In genomic region chr20:34389206-34389953, GRCh38 we compare ENCODE assay signal across 17 cellular contexts. TPM values are rescaled to one million over a fixed set of nuclear protein-coding genes. Genes with fewer than 3 reads are reported as not detected.
DNase-seq lines count a peak whose midpoint lies in the region; ATAC-seq, FAIRE-seq and TF ChIP-seq lines count a peak whose summit lies in the region.
"Had no signal": no experiment of that assay in that cellular context is flagged by ENCODE, and none has a peak within 500 bp of the region (broad histone marks: within the 10 kb centered on the region; RNA-seq: fewer than 3 reads in every experiment).

No MANE protein-coding gene starts in this region.

- H3K9me1 ChIP-seq in keratinocyte (ENCODE audit: control insufficient read depth, extremely low read depth, insufficient read depth, low read length), result no peaks in the 10 kb centered on the region

- FAIRE-seq in keratinocyte (lab: Jason Lieb, UNC) (no peak), RCC 7860 (lab: Jason Lieb, UNC) (no peak)
- FAIRE-seq: G401.6, HTR-8/SVneo had no signal

- in situ Hi-C loops in HAP-1 (cut with MboI; ENCODE audit: low sequenced_read_pairs), result no loop called here

- H3K27me3 Mint-ChIP-seq in T-helper 17 cell, result no peaks in the 10 kb centered on the region

- peak overlapping the region; percentile 4 for H3K4me2 ChIP-seq in keratinocyte (ENCODE audit: control insufficient read depth, extremely low read depth, insufficient read depth, low read depth, low read length)

- H3K27ac ChIP-seq in keratinocyte (ENCODE audit: control insufficient read depth, insufficient read depth, low read length), result peak overlapping the region; percentile 48
- H3K27ac ChIP-seq: SJCRH30 had no signal

- H2AFZ ChIP-seq in keratinocyte (ENCODE audit: control insufficient read depth, low read length), result no peak overlapping the region

- H4K20me1 ChIP-seq in keratinocyte (ENCODE audit: control insufficient read depth, extremely low read depth, insufficient read depth, low read length), result peaks cover 12% of the 10 kb centered on the region

- H3K27me3 ChIP-seq in HAP-1 (ENCODE audit: low read depth) (no peaks in the 10 kb centered on the region), keratinocyte (ENCODE audit: control insufficient read depth, extremely low read depth, insufficient read depth, low read length) (no peaks in the 10 kb centered on the region)
- H3K27me3 ChIP-seq: SJCRH30, stomach had no signal

- peaks cover 88% of the 10 kb centered on the region for H3K79me2 ChIP-seq in keratinocyte (ENCODE audit: control insufficient read depth, insufficient read depth, low read length)

- H3K4me1 ChIP-seq in HAP-1 (peaks cover 26% of the 10 kb centered on the region), keratinocyte (ENCODE audit: control insufficient read depth, extremely low read depth, insufficient read depth, low read length) (peaks cover 47% of the 10 kb centered on the region)

- no peak overlapping the region for H3K4me3 Mint-ChIP-seq in T-helper 17 cell

- H3K9me3 ChIP-seq in HAP-1 (no peaks in the 10 kb centered on the region), T-helper 17 cell (ENCODE audit: control insufficient read depth, low read length, poor library complexity, severe bottlenecking) (no peaks in the 10 kb centered on the region), keratinocyte (ENCODE audit: control insufficient read depth, low read depth, low read length) (no peaks in the 10 kb centered on the region)
- H3K9me3 ChIP-seq: SJCRH30, stomach had no signal

- H3K27ac Mint-ChIP-seq in T-helper 17 cell, result peak overlapping the region; percentile 24

- ATAC-seq in T-helper 17 cell (no peak), HG02798 (IDR thresholded peaks at IDR 0.05; ENCODE audit: poor library complexity, unreplicated experiment) (no peak)
- ATAC-seq: activated naive CD4-positive, alpha-beta T cell treated with anti-CD3 and anti-CD28 coated beads, Interleukin-2, amount 50 U/mL, for 72 hours had no signal

- no peak for TF ChIP-seq CTCF in keratinocyte (optimal IDR thresholded peaks at IDR 0.05 in 1 of 3, IDR thresholded peaks at IDR 0.05 in 1 of 3, conservative IDR thresholded peaks at IDR 0.05 in 1 of 3; ENCODE audit: extremely low read depth in 1 of 3, insufficient read depth in 2 of 3, low read length in 3 of 3)

- H3K4me1 Mint-ChIP-seq in T-helper 17 cell, result peaks cover 27% of the 10 kb centered on the region

- DNase-seq in NCI-H2029 treated with DMSO at 0.1 percent for 48 hours (lab: John Stamatoyannopoulos, UW) (peak; percentile 4), NCI-H2029 (lab: John Stamatoyannopoulos, UW) (no peak), HAP-1 (ENCODE audit: low spot score in 2 of 2) (peak; percentile 50 to 76), T-helper 17 cell (no peak), keratinocyte (ENCODE audit: low read depth, low spot score) (no peak), GM03348 (ENCODE audit: low spot score) (no peak), RCC 7860 (ENCODE audit: low spot score) (no peak)
- DNase-seq: activated CD4-positive, alpha-beta T cell treated with anti-CD3 and anti-CD28 coated beads for 4 hours; NCI-H2171; stimulated activated CD4-positive, alpha-beta T cell treated with anti-CD3 and anti-CD28 coated beads, Interleukin-2, amount 100 ng/mL, for 24 hours; stomach had no signal

- H3K36me3 Mint-ChIP-seq in T-helper 17 cell (ENCODE audit: low read depth), result peaks cover 4% of the 10 kb centered on the region

- H3K4me3 ChIP-seq in HAP-1, result no peak overlapping the region
- no peak overlapping the region for H3K4me3 ChIP-seq in keratinocyte (ENCODE audit: control insufficient read depth in 2 of 3, extremely low read depth in 1 of 3, insufficient read depth in 2 of 3, low read depth in 1 of 3, low read length in 3 of 3)
- H3K4me3 ChIP-seq: lung, SJCRH30, stomach had no signal

- dilution Hi-C loops in keratinocyte (cut with MboI; ENCODE audit: extremely low pct_ligation_motif_present, low sequenced_read_pairs), result no loop called here

- no peak overlapping the region for H3K9ac ChIP-seq in keratinocyte (ENCODE audit: control insufficient read depth, extremely low read depth, insufficient read depth, low read length)

- H3K36me3 ChIP-seq in HAP-1 (replicated peaks) (peaks cover 17% of the 10 kb centered on the region), keratinocyte (ENCODE audit: control insufficient read depth in 2 of 2, extremely low read depth in 1 of 2, insufficient read depth in 2 of 2, low read length in 2 of 2) (peaks cover 10 to 23% of the 10 kb centered on the region in 2 experiments)

RNA-seq across cellular contexts. Expression of gene ITCH, which starts 26.3 kb away (rescaled TPM):
- 10 to 100 TPM; 44.4 to 53.4 TPM for total RNA-seq in T-helper 17 cell
- polyA plus RNA-seq in keratinocyte, result 22.8 to 42.5 TPM (median 29.1 TPM) in 3 replicates
- 66.5 TPM for polyA plus RNA-seq in keratinocyte (2011; ENCODE audit: low read depth)
- 20.0 and 34.3 TPM in 2 replicates for polyA plus RNA-seq in keratinocyte (2011; cell fraction: cytosol; rRNA removed)
- 32.0 and 36.8 TPM in 2 replicates for polyA plus RNA-seq in keratinocyte (2011; cell fraction: nucleus; rRNA removed)
- polyA plus RNA-seq in keratinocyte (2012; ENCODE audit: low replicate concordance), result 34.9 and 52.6 TPM in 2 replicates
- 35.9 to 86.8 TPM (median 52.7 TPM) in 3 replicates for polyA minus RNA-seq in keratinocyte
- 32.0 TPM for polyA minus RNA-seq in keratinocyte (2011; cell fraction: cytosol; rRNA and poly(A)+ RNA removed)
- polyA minus RNA-seq in keratinocyte (2011; cell fraction: nucleus; rRNA and poly(A)+ RNA removed), result 28.1 and 65.2 TPM in 2 replicates

Comparison
In these comparisons a context has a peak if more than half of its experiments do, and no peak if none do; other contexts are left out.
1. DNase-seq: peak in NCI-H2029 treated with DMSO at 0.1 percent for 48 hours (single experiment) and HAP-1 (2 of 2); none in NCI-H2029 (single experiment), T-helper 17 cell (0 of 3), keratinocyte (single experiment), GM03348 (single experiment) and RCC 7860 (single experiment).